Comparison of ENCODE assay signal across 1 cellular context in genomic region chr17:4709794-4710692, GRCh38.
A peak's percentile ranks its signal among the peaks of the same experiment; 100 is the strongest.
TF ChIP-seq lines count a peak whose summit lies in the region.

ARRB2 (plus strand) TSS chr17:4710632; CDS start chr17:4710722, 90 bp downstream.

TF ChIP-seq in SK-N-SH, 30 proteins besides CTCF, POLR2A, EP300 and RAD21 (continued from another document):
- TF ChIP-seq FOSL2 (IDR thresholded peaks at IDR 0.05; ENCODE audit: borderline replicate concordance, low read depth): no peak; the same call in 1 of the 2 replicates
- no peak for TF ChIP-seq MEF2A (IDR thresholded peaks at IDR 0.05; ENCODE audit: borderline replicate concordance, low read depth)
- no peak for TF ChIP-seq USF2 (IDR thresholded peaks at IDR 0.05; ENCODE audit: borderline replicate concordance, low read depth, low read length)
- peak; percentile 21; the same call in 1 of the 2 replicates for TF ChIP-seq TAF1 (IDR thresholded peaks at IDR 0.05; ENCODE audit: borderline replicate concordance, low read depth, low read length)
- TF ChIP-seq EZH2phosphoT487 (IDR thresholded peaks at IDR 0.05; ENCODE audit: borderline replicate concordance, low read depth): no peak
- TF ChIP-seq ZBTB33 (IDR thresholded peaks at IDR 0.05; ENCODE audit: borderline replicate concordance, low read depth): no peak
- no peak for TF ChIP-seq REST (IDR thresholded peaks at IDR 0.05; ENCODE audit: low read depth, low read length)
